Comparison of ENCODE assay signal across 1 cellular context in genomic region chr18:48334845-48335244, GRCh38.
TF ChIP-seq lines count a peak whose summit lies in the region.

No MANE protein-coding gene starts in this region.

TF ChIP-seq in H1, 55 proteins besides CTCF, POLR2A, EP300 and RAD21 (continued from another document):
- no peak for TF ChIP-seq MAX (IDR thresholded peaks at IDR 0.05)
- no peak for TF ChIP-seq KDM5A (IDR thresholded peaks at IDR 0.05; ENCODE audit: low read length)
- TF ChIP-seq PHF8 (conservative IDR thresholded peaks at IDR 0.05; ENCODE audit: low read depth, low read length): no peak
- no peak for TF ChIP-seq CHD7 (IDR thresholded peaks at IDR 0.05; ENCODE audit: insufficient replicate concordance, low read length)
- TF ChIP-seq JUND (IDR thresholded peaks at IDR 0.05; ENCODE audit: low read length): no peak
TF ChIP-seq in H1: peak in this region for 0.
